Comparison of ENCODE assay signal across 29 cellular contexts in genomic region chr2:122447237-122447636, GRCh38.
"Had no signal": no experiment of that assay in that cellular context is flagged by ENCODE, and none has a peak within 500 bp of the region (broad histone marks: within the 10 kb centered on the region; RNA-seq: fewer than 3 reads in every experiment).

No MANE protein-coding gene starts in this region.

- H3K27ac Mint-ChIP-seq: dendritic cell treated with granulocyte-macrophage colony-stimulating factor and Interleukin-4, amounts not matched to agents 40 ng/mL and 50 ng/mL, for 4 days; effector memory CD8-positive, alpha-beta T cell; endodermal cell had no signal

- H3K27me3 ChIP-seq: colonic mucosa, esophagus muscularis mucosa, esophagus squamous epithelium, foreskin keratinocyte, gastrocnemius medialis, gastroesophageal sphincter, heart left ventricle, heart right ventricle, hepatocyte had no signal

- H2AFZ ChIP-seq: hepatocyte had no signal

- H3K36me3 ChIP-seq: colonic mucosa, esophagus muscularis mucosa, esophagus squamous epithelium, gastrocnemius medialis, gastroesophageal sphincter, heart left ventricle, heart right ventricle had no signal

- H3K4me1 Mint-ChIP-seq: endodermal cell had no signal

- H3K9me3 ChIP-seq: colonic mucosa, esophagus squamous epithelium, gastrocnemius medialis had no signal

- H3K27me3 Mint-ChIP-seq: dendritic cell treated with granulocyte-macrophage colony-stimulating factor and Interleukin-4, amounts not matched to agents 40 ng/mL and 50 ng/mL, for 4 days; effector memory CD8-positive, alpha-beta T cell had no signal

- H3K9me3 Mint-ChIP-seq: dendritic cell treated with granulocyte-macrophage colony-stimulating factor and Interleukin-4, amounts not matched to agents 40 ng/mL and 50 ng/mL, for 4 days had no signal

- H3K4me3 ChIP-seq: colonic mucosa, coronary artery, dorsolateral prefrontal cortex, esophagus muscularis mucosa, esophagus squamous epithelium, gastrocnemius medialis, gastroesophageal sphincter, heart left ventricle, heart right ventricle, hepatocyte had no signal

- DNase-seq: colonic mucosa; cortex of kidney; dermis blood vessel endothelial cell; dorsolateral prefrontal cortex; effector CD4-positive, alpha-beta T cell; effector CD8-positive, alpha-beta T cell; effector memory CD8-positive, alpha-beta T cell; endodermal cell; erythroblast; esophagus squamous epithelium; foreskin fibroblast; foreskin keratinocyte; foreskin melanocyte; gastrocnemius medialis; glutamatergic neuron; head of caudate nucleus; heart left ventricle; heart right ventricle had no signal

- ATAC-seq: effector memory CD8-positive, alpha-beta T cell; esophagus mucosa; foreskin keratinocyte; gastrocnemius medialis; gastroesophageal sphincter; heart left ventricle; heart right ventricle had no signal

- H3K27ac ChIP-seq: colonic mucosa, coronary artery, dorsolateral prefrontal cortex, epithelial cell of prostate, esophagus muscularis mucosa, esophagus squamous epithelium, foreskin keratinocyte, gastrocnemius medialis, gastroesophageal sphincter, heart left ventricle, heart right ventricle, hepatocyte had no signal

- H3K4me2 ChIP-seq: hepatocyte had no signal

- H3K4me1 ChIP-seq: colonic mucosa, esophagus muscularis mucosa, esophagus squamous epithelium, foreskin keratinocyte, gastrocnemius medialis, gastroesophageal sphincter, heart left ventricle, heart right ventricle had no signal

- H3K4me3 Mint-ChIP-seq: dendritic cell treated with granulocyte-macrophage colony-stimulating factor and Interleukin-4, amounts not matched to agents 40 ng/mL and 50 ng/mL, for 4 days; effector memory CD8-positive, alpha-beta T cell; endodermal cell had no signal

- H3K79me2 ChIP-seq: hepatocyte had no signal

- FAIRE-seq: colon, endometrium, endothelial cell of umbilical vein, frontal cortex had no signal
